Comparison of ENCODE assay signal across 25 cellular contexts in the genomic region with DNA sequence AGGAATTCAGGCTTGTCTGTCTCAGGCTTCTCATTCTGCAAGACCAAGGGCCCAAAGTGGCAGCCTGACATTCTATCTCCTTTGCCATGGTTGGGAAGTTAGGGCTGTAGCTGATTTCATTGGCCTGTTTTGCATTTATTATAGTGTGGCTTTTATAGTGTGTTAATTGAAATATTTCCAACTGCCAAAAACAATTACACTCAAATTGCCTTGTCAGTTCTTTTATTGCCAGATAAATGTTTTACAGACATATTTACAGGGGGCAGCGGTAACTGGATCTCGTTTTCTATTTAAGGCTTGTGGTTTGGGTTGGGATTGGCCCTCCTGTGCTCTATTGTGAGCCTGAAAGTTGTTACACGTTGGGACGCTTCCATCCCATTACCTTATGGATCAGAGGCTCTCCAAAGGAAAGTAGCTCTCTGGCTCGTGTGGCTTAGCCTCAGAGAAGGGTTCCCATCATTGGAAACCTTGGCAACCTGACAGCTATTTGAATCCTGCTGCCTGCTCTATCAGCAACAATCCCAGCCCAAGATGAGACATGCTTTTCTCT. TPM values are rescaled to one million over a fixed set of nuclear protein-coding genes. Genes with fewer than 3 reads are reported as not detected.
"Had no signal": no experiment of that assay in that cellular context is flagged by ENCODE, and none has a peak within 500 bp of the region (broad histone marks: within the 10 kb centered on the region; RNA-seq: fewer than 3 reads in every experiment).

No MANE protein-coding gene starts in this region.

- H3K27me3 ChIP-seq: gastrocnemius medialis, thyroid gland, upper lobe of right lung had no signal

- H3K36me3 ChIP-seq: esophagus squamous epithelium, gastrocnemius medialis, thyroid gland, upper lobe of right lung had no signal

- H3K79me2 ChIP-seq: parathyroid adenoma had no signal

- H3K9me3 ChIP-seq: esophagus squamous epithelium, gastrocnemius medialis, thyroid gland, upper lobe of right lung had no signal

- H3K9ac ChIP-seq: parathyroid adenoma had no signal

- H3K27ac ChIP-seq: coronary artery, esophagus squamous epithelium, gastrocnemius medialis, parathyroid adenoma, thyroid gland, upper lobe of right lung had no signal

- H2AFZ ChIP-seq: parathyroid adenoma had no signal

- DNase-seq: activated CD4-positive, alpha-beta T cell treated with anti-CD3 and anti-CD28 coated beads for 4 hours; activated CD4-positive, alpha-beta T cell treated with anti-CD3 and anti-CD28 coated beads, Interleukin-2, amount 50 U/mL, for 48 hours; activated CD4-positive, CD25-positive, alpha-beta regulatory T cell; activated CD8-positive, alpha-beta memory T cell treated with anti-CD3 and anti-CD28 coated beads, Interleukin-2, amount 50 U/mL, for 48 hours; activated naive CD4-positive, alpha-beta T cell treated with Interleukin-2 at 50 U/mL for 16 hours; activated naive CD8-positive, alpha-beta T cell treated with anti-CD3 and anti-CD28 coated beads for 36 hours; amniotic stem cell; cerebellar nuclear complex; endodermal cell; esophagus squamous epithelium; gastrocnemius medialis; hypothalamus; midbrain; right cardiac atrium; stimulated activated CD4-positive, alpha-beta T cell treated with anti-CD3 and anti-CD28 coated beads, Interleukin-12 subunit alpha, Interleukin-12 subunit beta, amount 100 ng/mL, for 4 hours; stimulated activated CD4-positive, alpha-beta T cell treated with anti-CD3 and anti-CD28 coated beads, Interleukin-1b, Interleukin-23, amount 100 ng/mL, for 48 hours; substantia nigra; thyroid gland; upper lobe of right lung had no signal

- H3K4me1 ChIP-seq: esophagus squamous epithelium, parathyroid adenoma, thyroid gland, upper lobe of right lung had no signal

- H3K4me3 ChIP-seq: coronary artery, esophagus squamous epithelium, gastrocnemius medialis, thyroid gland, upper lobe of right lung had no signal

RNA-seq across cellular contexts. Expression of gene DNAI1, which starts 20.8 kb away (rescaled TPM):
- total RNA-seq: activated CD8-positive, alpha-beta memory T cell treated with anti-CD3 and anti-CD28 coated beads for 36 hours; activated naive CD8-positive, alpha-beta T cell treated with anti-CD3 and anti-CD28 coated beads for 36 hours; esophagus squamous epithelium; liver; pulmonary artery endothelial cell; right cardiac atrium; skeletal muscle tissue; upper lobe of right lung had no signal
- polyA plus RNA-seq: liver had no signal

RNA-seq across cellular contexts. Expression of gene ENHO, which starts 43.4 kb away (rescaled TPM):
- total RNA-seq: thyroid gland had no signal
